Comparison of ENCODE assay signal across 24 cellular contexts in genomic region chr2:241500431-241500975, GRCh38. TPM values are rescaled to one million over a fixed set of nuclear protein-coding genes. Genes with fewer than 3 reads are reported as not detected.
"Had no signal": no experiment of that assay in that cellular context is flagged by ENCODE, and none has a peak within 500 bp of the region (broad histone marks: within the 10 kb centered on the region; RNA-seq: fewer than 3 reads in every experiment).

No MANE protein-coding gene starts in this region.

- H3K27me3 Mint-ChIP-seq: activated CD4-positive, alpha-beta T cell treated with anti-CD3 and anti-CD28 coated beads, Interleukin-2, amount 10 ng/mL, durations not matched to agents 24 days and 14 days; activated CD8-positive, alpha-beta T cell treated with anti-CD3 and anti-CD28 coated beads for 36 hours; activated naive CD8-positive, alpha-beta T cell treated with anti-CD3 and anti-CD28 coated beads for 36 hours; T-helper 17 cell had no signal

- H3K27ac ChIP-seq: adrenal gland, body of pancreas, epithelial cell of prostate, left ventricle myocardium inferior, parathyroid adenoma, right atrium auricular region, testis, transverse colon, WERI-Rb-1 had no signal

- H3K27me3 ChIP-seq: adrenal gland, body of pancreas, right atrium auricular region, testis, transverse colon had no signal

- H3K9ac ChIP-seq: parathyroid adenoma had no signal

- H3K4me1 ChIP-seq: parathyroid adenoma had no signal

- H3K36me3 ChIP-seq: transverse colon had no signal

- H3K9me3 ChIP-seq: adrenal gland, body of pancreas, left ventricle myocardium inferior, right atrium auricular region, testis, transverse colon had no signal

- H3K4me1 Mint-ChIP-seq: activated naive CD8-positive, alpha-beta T cell treated with anti-CD3 and anti-CD28 coated beads for 36 hours had no signal

- H2AFZ ChIP-seq: parathyroid adenoma had no signal

- H3K27ac Mint-ChIP-seq: activated CD4-positive, alpha-beta T cell treated with anti-CD3 and anti-CD28 coated beads, Interleukin-2, amount 10 ng/mL, durations not matched to agents 24 days and 14 days; activated CD8-positive, alpha-beta T cell treated with anti-CD3 and anti-CD28 coated beads for 36 hours; activated naive CD4-positive, alpha-beta T cell treated with anti-CD3 and anti-CD28 coated beads for 36 hours; activated naive CD8-positive, alpha-beta T cell treated with anti-CD3 and anti-CD28 coated beads for 36 hours; nephron progenitor cell; T-helper 17 cell had no signal

- H3K9me3 Mint-ChIP-seq: activated CD4-positive, alpha-beta T cell treated with anti-CD3 and anti-CD28 coated beads, Interleukin-2, amount 10 ng/mL, durations not matched to agents 24 days and 14 days; activated CD8-positive, alpha-beta T cell treated with anti-CD3 and anti-CD28 coated beads for 36 hours; activated naive CD4-positive, alpha-beta T cell treated with anti-CD3 and anti-CD28 coated beads for 36 hours; activated naive CD8-positive, alpha-beta T cell treated with anti-CD3 and anti-CD28 coated beads for 36 hours; nephron progenitor cell had no signal

- DNase-seq: activated CD4-positive, alpha-beta T cell treated with anti-CD3 and anti-CD28 coated beads, Interleukin-2, amount 10 ng/mL, durations not matched to agents 24 days and 14 days; activated CD4-positive, CD25-positive, alpha-beta regulatory T cell treated with anti-CD3 and anti-CD28 coated beads, Interleukin-2, amount 50 U/mL, for 72 hours; activated CD8-positive, alpha-beta T cell treated with anti-CD3 and anti-CD28 coated beads for 36 hours; activated effector memory CD4-positive, alpha-beta T cell treated with anti-CD3 and anti-CD28 coated beads, Interleukin-2, amount 50 U/mL, for 16 hours; activated naive CD4-positive, alpha-beta T cell treated with anti-CD3 and anti-CD28 coated beads for 36 hours; activated naive CD8-positive, alpha-beta T cell treated with anti-CD3 and anti-CD28 coated beads for 36 hours; adrenal gland; body of pancreas; dermis blood vessel endothelial cell; effector CD4-positive, alpha-beta T cell; glutamatergic neuron; left ventricle myocardium inferior; nephron progenitor cell; nucleus accumbens; stimulated activated CD4-positive, alpha-beta T cell treated with anti-CD3 and anti-CD28 coated beads, Interleukin-4, amount 100 ng/mL, for 1 hour; stimulated activated naive CD8-positive, alpha-beta T cell treated with anti-CD3 and anti-CD28 coated beads, Interleukin-15, Interleukin-2, amounts not matched to agents 100 U/mL and 50 U/mL, for 24 hours; T-helper 17 cell; T1000; testis; transverse colon; WERI-Rb-1 had no signal

- H3K36me3 Mint-ChIP-seq: activated naive CD8-positive, alpha-beta T cell treated with anti-CD3 and anti-CD28 coated beads for 36 hours had no signal

- H3K4me3 Mint-ChIP-seq: activated CD4-positive, alpha-beta T cell treated with anti-CD3 and anti-CD28 coated beads, Interleukin-2, amount 10 ng/mL, durations not matched to agents 24 days and 14 days; activated CD8-positive, alpha-beta T cell treated with anti-CD3 and anti-CD28 coated beads for 36 hours; activated naive CD4-positive, alpha-beta T cell treated with anti-CD3 and anti-CD28 coated beads for 36 hours; activated naive CD8-positive, alpha-beta T cell treated with anti-CD3 and anti-CD28 coated beads for 36 hours; nephron progenitor cell; T-helper 17 cell had no signal

- H3K4me3 ChIP-seq: adrenal gland, body of pancreas, left ventricle myocardium inferior, right atrium auricular region, testis, transverse colon had no signal

RNA-seq across cellular contexts. Expression of gene BOK, which starts 58.0 kb away (rescaled TPM):
- total RNA-seq: activated naive CD4-positive, alpha-beta T cell treated with anti-CD3 and anti-CD28 coated beads for 36 hours; T-helper 17 cell had no signal
